15 cellular contexts compared by ENCODE assay signal in genomic region chr2:39718483-39718882, GRCh38. TPM values are rescaled to one million over a fixed set of nuclear protein-coding genes. Genes with fewer than 3 reads are reported as not detected.
DNase-seq lines count a peak whose midpoint lies in the region; ATAC-seq, FAIRE-seq and TF ChIP-seq lines count a peak whose summit lies in the region.
"Had no signal": no experiment of that assay in that cellular context is flagged by ENCODE, and none has a peak within 500 bp of the region (broad histone marks: within the 10 kb centered on the region; RNA-seq: fewer than 3 reads in every experiment).

No MANE protein-coding gene starts in this region.

- TF ChIP-seq CTCF in astrocyte (IDR thresholded peaks at IDR 0.05; ENCODE audit: insufficient read depth, low read depth, low read length), result no peak
- TF ChIP-seq CTCF in ovary (IDR thresholded peaks at IDR 0.05), result no peak

- no peak for TF ChIP-seq POLR2A in ovary (IDR thresholded peaks at IDR 0.05)

- no peak overlapping the region for H3K4me3 Mint-ChIP-seq in T-helper 17 cell
- no peak overlapping the region for H3K4me3 Mint-ChIP-seq in astrocyte (ENCODE audit: unreplicated experiment)
- H3K4me3 Mint-ChIP-seq: CD8-positive, alpha-beta memory T cell had no signal

- H2AFZ ChIP-seq in astrocyte (ENCODE audit: low read depth, low read length), result peak overlapping the region; percentile 18

- no peak for DNase-seq in T-helper 17 cell
- DNase-seq in astrocyte (ENCODE audit: low read depth), result peak; percentile 67
- DNase-seq in kidney glomerular epithelial cell (lab: John Stamatoyannopoulos, UW), result peak; percentile 7
- no peak for DNase-seq in ovary
- no peak for DNase-seq in NCI-H510A (lab: John Stamatoyannopoulos, UW)
- DNase-seq: CD8-positive, alpha-beta memory T cell; H7; NCI-H2081; NCI-H526 treated with DMSO at 0.1 percent for 48 hours; OCI-M1; RPMI8226; SJCRH30 had no signal

- 77 to 84% (median 77%) methylated on average over 9 of the region's 9 CpGs for WGBS in ovary, 3 donors

- no peaks in the 10 kb centered on the region for H3K27me3 ChIP-seq in astrocyte (ENCODE audit: insufficient read depth, low read length)
- no peaks in the 10 kb centered on the region for H3K27me3 ChIP-seq in ovary
- H3K27me3 ChIP-seq: BLaER1, SJCRH30 had no signal

- H3K27ac Mint-ChIP-seq in T-helper 17 cell (peak overlapping the region; percentile 47), astrocyte (ENCODE audit: unreplicated experiment) (peak overlapping the region; percentile 71)

- H3K9me3 Mint-ChIP-seq in astrocyte (ENCODE audit: unreplicated experiment), result no peaks in the 10 kb centered on the region
- H3K9me3 Mint-ChIP-seq: CD8-positive, alpha-beta memory T cell had no signal

- H3K4me1 ChIP-seq in astrocyte (ENCODE audit: insufficient read depth, low read length), result peaks cover 10% of the 10 kb centered on the region
- no peaks in the 10 kb centered on the region for H3K4me1 ChIP-seq in ovary (ENCODE audit: insufficient read depth)
- H3K4me1 ChIP-seq: BLaER1, SJCRH30 had no signal

- ATAC-seq in T-helper 17 cell, result no peak
- ATAC-seq in GM21737 (IDR thresholded peaks at IDR 0.05; ENCODE audit: unreplicated experiment), result no peak
- no peak for ATAC-seq in HG02938 (IDR thresholded peaks at IDR 0.05; ENCODE audit: unreplicated experiment)

- H3K27ac ChIP-seq in astrocyte (ENCODE audit: low read depth, low read length) (peak overlapping the region; percentile 42), ovary (no peak overlapping the region)
- H3K27ac ChIP-seq: BLaER1, SJCRH30 had no signal

- H3K36me3 ChIP-seq in astrocyte (ENCODE audit: insufficient read depth, low read length) (no peaks in the 10 kb centered on the region), ovary (no peaks in the 10 kb centered on the region)
- H3K36me3 ChIP-seq: BLaER1, SJCRH30 had no signal

- H3K36me3 Mint-ChIP-seq in T-helper 17 cell (ENCODE audit: low read depth) (peaks cover 2% of the 10 kb centered on the region), astrocyte (ENCODE audit: low read depth, unreplicated experiment) (peaks cover 13% of the 10 kb centered on the region)
- H3K36me3 Mint-ChIP-seq: CD8-positive, alpha-beta memory T cell had no signal

- no peak overlapping the region for H3K4me3 ChIP-seq in astrocyte (ENCODE audit: insufficient read depth, low read depth, low read length)
- no peak overlapping the region for H3K4me3 ChIP-seq in ovary
- H3K4me3 ChIP-seq: BLaER1, SJCRH30 had no signal

- no peak overlapping the region for H3K9ac ChIP-seq in astrocyte (ENCODE audit: low read length)
- H3K9ac ChIP-seq: BLaER1 had no signal

- H3K4me1 Mint-ChIP-seq in T-helper 17 cell, result no peaks in the 10 kb centered on the region
- peaks cover 17% of the 10 kb centered on the region for H3K4me1 Mint-ChIP-seq in astrocyte (ENCODE audit: low read depth, unreplicated experiment)
- H3K4me1 Mint-ChIP-seq: CD8-positive, alpha-beta memory T cell had no signal

- intact Hi-C loops in ovary (cut with DNase I), result no loop called here

- no peaks in the 10 kb centered on the region for H3K79me2 ChIP-seq in astrocyte (ENCODE audit: insufficient read depth, low read length)

- TF ChIP-seq EP300 in ovary (IDR thresholded peaks at IDR 0.05), result no peak

- peak overlapping the region; percentile 45 for H3K4me2 ChIP-seq in astrocyte (ENCODE audit: low read length)
- H3K4me2 ChIP-seq: BLaER1 had no signal

- H3K9me3 ChIP-seq in T-helper 17 cell (ENCODE audit: control insufficient read depth, low read length, poor library complexity, severe bottlenecking), result no peaks in the 10 kb centered on the region
- H3K9me3 ChIP-seq in astrocyte (ENCODE audit: insufficient read depth, low read depth, low read length), result no peaks in the 10 kb centered on the region
- H3K9me3 ChIP-seq in ovary, result no peaks in the 10 kb centered on the region
- H3K9me3 ChIP-seq: BLaER1, SJCRH30 had no signal

- FAIRE-seq in astrocyte (lab: Jason Lieb, UNC), result no peak

- H3K27me3 Mint-ChIP-seq in T-helper 17 cell, result peaks cover 54% of the 10 kb centered on the region
- H3K27me3 Mint-ChIP-seq in astrocyte (ENCODE audit: low read depth, unreplicated experiment), result no peaks in the 10 kb centered on the region

- H4K20me1 ChIP-seq in astrocyte (ENCODE audit: insufficient read depth, low read length), result no peaks in the 10 kb centered on the region
- H4K20me1 ChIP-seq: BLaER1 had no signal

RNA-seq across cellular contexts. Expression of gene TMEM178A, which starts 52.8 kb away (rescaled TPM):
- total RNA-seq in T-helper 17 cell, result under 1 TPM; 0.65 to 0.89 TPM
- total RNA-seq in astrocyte, result 28.7 and 41.6 TPM in 2 replicates
- 1 to 10 TPM; 1.7 to 3.1 (median 2.6) TPM for total RNA-seq in ovary
- polyA plus RNA-seq in ovary, result 1 to 10 TPM; 2.0 to 7.0 TPM
- total RNA-seq: CD8-positive, alpha-beta memory T cell had no signal
- polyA plus RNA-seq: CD8-positive, alpha-beta memory T cell had no signal

Comparison
In these comparisons a context has a peak if more than half of its experiments do, and no peak if none do; other contexts are left out.
1. DNase-seq: peak in astrocyte (single experiment) and kidney glomerular epithelial cell (single experiment); none in T-helper 17 cell (0 of 3), ovary (0 of 5) and NCI-H510A (single experiment).